In genomic region chr7:115146148-115146547, GRCh38 we compare ENCODE assay signal across 1 cellular context.
TF ChIP-seq lines count a peak whose summit lies in the region.

No MANE protein-coding gene starts in this region.

TF ChIP-seq in HCT116, 20 proteins besides CTCF, POLR2A, EP300 and RAD21 (continued from another document):
- TF ChIP-seq, protein P1, sequence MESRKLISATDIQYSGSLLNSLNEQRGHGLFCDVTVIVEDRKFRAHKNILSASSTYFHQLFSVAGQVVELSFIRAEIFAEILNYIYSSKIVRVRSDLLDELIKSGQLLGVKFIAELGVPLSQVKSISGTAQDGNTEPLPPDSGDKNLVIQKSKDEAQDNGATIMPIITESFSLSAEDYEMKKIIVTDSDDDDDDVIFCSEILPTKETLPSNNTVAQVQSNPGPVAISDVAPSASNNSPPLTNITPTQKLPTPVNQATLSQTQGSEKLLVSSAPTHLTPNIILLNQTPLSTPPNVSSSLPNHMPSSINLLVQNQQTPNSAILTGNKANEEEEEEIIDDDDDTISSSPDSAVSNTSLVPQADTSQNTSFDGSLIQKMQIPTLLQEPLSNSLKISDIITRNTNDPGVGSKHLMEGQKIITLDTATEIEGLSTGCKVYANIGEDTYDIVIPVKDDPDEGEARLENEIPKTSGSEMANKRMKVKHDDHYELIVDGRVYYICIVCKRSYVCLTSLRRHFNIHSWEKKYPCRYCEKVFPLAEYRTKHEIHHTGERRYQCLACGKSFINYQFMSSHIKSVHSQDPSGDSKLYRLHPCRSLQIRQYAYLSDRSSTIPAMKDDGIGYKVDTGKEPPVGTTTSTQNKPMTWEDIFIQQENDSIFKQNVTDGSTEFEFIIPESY (IDR thresholded peaks at IDR 0.05; ENCODE audit: extremely low read depth, insufficient replicate concordance, low read length): no peak
